In the genomic region with DNA sequence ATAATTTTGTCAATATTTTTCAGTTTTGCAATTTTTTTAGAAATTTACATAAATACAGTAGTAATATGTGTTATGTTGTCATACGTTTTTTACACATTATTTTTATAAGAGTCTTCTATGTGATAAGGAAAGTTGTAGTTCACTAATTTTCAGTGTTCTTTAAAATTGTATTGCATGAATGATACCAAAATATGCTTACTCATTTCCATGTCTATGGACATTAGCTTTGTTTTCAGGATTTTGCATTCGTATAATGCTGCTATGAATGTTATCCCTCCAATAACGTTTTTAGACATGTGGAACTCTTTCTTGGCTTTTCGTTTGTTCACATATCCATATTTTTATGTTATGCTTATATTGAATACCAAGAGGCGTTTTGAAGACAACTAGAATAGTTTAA, we compare ENCODE assay signal across 1 cellular context.
TF ChIP-seq lines count a peak whose summit lies in the region.

No MANE protein-coding gene starts in this region.

TF ChIP-seq in K562, 482 proteins besides CTCF, POLR2A, EP300 and RAD21 (continued from another document):
- TF ChIP-seq HOMEZ (CRISPR knock-in tag; IDR thresholded peaks at IDR 0.05), result no peak
- TF ChIP-seq ZNF551 (CRISPR knock-in tag; IDR thresholded peaks at IDR 0.05), result no peak
- TF ChIP-seq HDGF (IDR thresholded peaks at IDR 0.05), result no peak
- no peak for TF ChIP-seq DLX4 (CRISPR knock-in tag; IDR thresholded peaks at IDR 0.05)
- no peak for TF ChIP-seq U2AF2 (optimal IDR thresholded peaks at IDR 0.05; ENCODE audit: low read depth, low read length)
- no peak for TF ChIP-seq KLF10 (CRISPR knock-in tag; IDR thresholded peaks at IDR 0.05)
- no peak for TF ChIP-seq TRIM24 (IDR thresholded peaks at IDR 0.05)
